ENCODE assay signal across 8 cellular contexts in genomic region chr15:84981054-84981710, GRCh38. TPM values are rescaled to one million over a fixed set of nuclear protein-coding genes. Genes with fewer than 3 reads are reported as not detected.
DNase-seq lines count a peak whose midpoint lies in the region; ATAC-seq, FAIRE-seq and TF ChIP-seq lines count a peak whose summit lies in the region.

No MANE protein-coding gene starts in this region.

- in situ Hi-C loops in ACHN (cut with HindIII; ENCODE audit: low pct_ligation_motif_present, low pct_unique_long_range_greater_than_20kb, low sequenced_read_pairs), result no loop called here

- H3K4me3 ChIP-seq in bronchial epithelial cell (ENCODE audit: low read depth, low read length), result peak overlapping the region; percentile 77

- H3K36me3 ChIP-seq in bronchial epithelial cell (ENCODE audit: control insufficient read depth, insufficient read depth, low read length), result no peaks in the 10 kb centered on the region

- H3K27me3 ChIP-seq in bronchial epithelial cell (ENCODE audit: control insufficient read depth, insufficient read depth, low read length), result no peaks in the 10 kb centered on the region

- TF ChIP-seq CTCF in VCaP (conservative IDR thresholded peaks at IDR 0.05) (peak; percentile 38), bronchial epithelial cell (IDR thresholded peaks at IDR 0.05; ENCODE audit: insufficient read depth, low read length, severe bottlenecking) (peak; percentile 17)

- FAIRE-seq in bronchial epithelial cell (lab: Jason Lieb, UNC), result no peak

- peak; percentile 94 for DNase-seq in ACHN
- DNase-seq in NCI-H2171 treated with DMSO at 0.1 percent for 48 hours (lab: John Stamatoyannopoulos, UW), result peak; percentile 94
- peak; percentile 83 for DNase-seq in bronchial epithelial cell (ENCODE audit: low read depth)
- peak; percentile 98 for DNase-seq in iris pigment epithelial cell (ENCODE audit: low read depth)
- peak; percentile 88 to 91 for DNase-seq in stimulated activated CD4-positive, alpha-beta T cell treated with anti-CD3 and anti-CD28 coated beads, Interleukin-12 subunit alpha, Interleukin-12 subunit beta, amount 100 ng/mL, for 24 hours (ENCODE audit: low read depth in 2 of 2)

- H3K27ac ChIP-seq in VCaP, result peak overlapping the region; percentile 86

- peak; percentile 57 for ATAC-seq in GM18861 (IDR thresholded peaks at IDR 0.05; ENCODE audit: unreplicated experiment)
- peak; percentile 70 for ATAC-seq in HG03097 (IDR thresholded peaks at IDR 0.05; ENCODE audit: low FRiP score, unreplicated experiment)

RNA-seq across cellular contexts. Expression of gene PDE8A, which starts 0.5 kb away (rescaled TPM):
- 11.6 and 17.0 TPM in 2 replicates for total RNA-seq in bronchial epithelial cell

Comparison
In these comparisons a context has a peak if more than half of its experiments do, and no peak if none do; other contexts are left out.
1. Peak in every context shown above with its lines: DNase-seq, ATAC-seq, H3K4me3 ChIP-seq and H3K27ac ChIP-seq.